8 cellular contexts compared by ENCODE assay signal in genomic region chr16:67246081-67246944, GRCh38. TPM values are rescaled to one million over a fixed set of nuclear protein-coding genes. Genes with fewer than 3 reads are reported as not detected.
A peak's percentile ranks its signal among the peaks of the same experiment; 100 is the strongest.
DNase-seq lines count a peak whose midpoint lies in the region; ATAC-seq and TF ChIP-seq lines count a peak whose summit lies in the region.

No MANE protein-coding gene starts in this region.

- no peaks in the 10 kb centered on the region for H3K36me3 ChIP-seq in mucosa of descending colon (ENCODE audit: low read depth)

- H3K4me3 ChIP-seq in epithelial cell of esophagus (ENCODE audit: low read length) (peak overlapping the region; percentile 68), mucosa of descending colon (peak overlapping the region; percentile 72)

- ATAC-seq in HG02885 (IDR thresholded peaks at IDR 0.05; ENCODE audit: poor library complexity, unreplicated experiment) (peak; percentile 24), mucosa of descending colon (peak; percentile 82)

- no peaks in the 10 kb centered on the region for H3K9me3 ChIP-seq in mucosa of descending colon

- TF ChIP-seq CTCF in epithelial cell of esophagus (IDR thresholded peaks at IDR 0.05; ENCODE audit: insufficient read depth, low read depth, low read length, missing control alignments) (peak; percentile 34), mucosa of descending colon (IDR thresholded peaks at IDR 0.05) (no peak)

- DNase-seq in NCI-H2081 (lab: John Stamatoyannopoulos, UW) (peak; percentile 40 to 53), NCI-H2081 treated with DMSO at 0.1 percent for 48 hours (lab: John Stamatoyannopoulos, UW) (no peak), NCI-H69 (lab: John Stamatoyannopoulos, UW) (peak; percentile 85), epithelial cell of esophagus (ENCODE audit: low read depth) (peak; percentile 90), mucosa of descending colon (peak; percentile 95 to 96 (median 95)), stromal cell of bone marrow (ENCODE audit: low read depth) (peak; percentile 74)
- peak; percentile 86 for DNase-seq in activated CD8-positive, alpha-beta memory T cell treated with anti-CD3 and anti-CD28 coated beads, Interleukin-2, amount 50 U/mL, for 48 hours

- H3K4me1 ChIP-seq in mucosa of descending colon (ENCODE audit: low read depth), result peaks cover 58% of the 10 kb centered on the region

- intact Hi-C loops in mucosa of descending colon (cut with DNase I, micrococcal nuclease), result loop anchor here in 1 of 2 donors (5.0 kb wide), 1 partner anchor 231 kb away; no protein-coding TSS in a partner anchor

RNA-seq across cellular contexts. Expression of gene FHOD1, which starts 1.0 kb away (rescaled TPM):
- total RNA-seq in mucosa of descending colon, result 10 to 100 TPM; 30.7 to 36.5 (median 34.1) TPM

RNA-seq across cellular contexts. Expression of gene SLC9A5, which starts 2.5 kb away (rescaled TPM):
- total RNA-seq in mucosa of descending colon, result 1 to 10 TPM; 1.7 to 2.6 (median 1.9) TPM

RNA-seq across cellular contexts. Expression of gene TMEM208, which starts 19.4 kb away (rescaled TPM):
- 10 to 100 TPM; 30.8 to 39.6 (median 36.1) TPM for total RNA-seq in mucosa of descending colon

RNA-seq across cellular contexts. Expression of gene PLEKHG4, which starts 33.0 kb away (rescaled TPM):
- total RNA-seq in mucosa of descending colon, result 10 to 100 TPM in 2 of 3 donors, 1 to 10 TPM in 1; 8.0 to 15.4 (median 10.5) TPM

RNA-seq across cellular contexts. Expression of gene ELMO3, which starts 47.4 kb away (rescaled TPM):
- 10 to 100 TPM; 25.4 to 68.0 (median 42.1) TPM for total RNA-seq in mucosa of descending colon
